ENCODE assay signal across 8 cellular contexts in the genomic region with DNA sequence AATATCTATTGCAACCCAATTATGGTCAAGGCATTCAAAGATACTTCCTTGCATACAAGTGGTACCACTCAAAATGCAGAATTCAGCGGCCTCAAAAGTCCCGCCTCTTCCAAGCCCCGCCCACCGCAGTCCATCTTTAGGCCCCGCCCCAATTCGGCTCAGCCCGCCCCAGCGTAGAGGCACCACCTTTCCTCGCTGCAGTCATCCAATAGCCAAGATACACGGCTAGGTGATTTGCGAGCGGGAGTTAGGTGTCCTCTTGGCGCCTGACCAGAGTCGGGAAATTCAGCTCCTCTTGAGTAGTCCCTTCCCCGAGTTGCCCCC. TPM values are rescaled to one million over a fixed set of nuclear protein-coding genes. Genes with fewer than 3 reads are reported as not detected.
DNase-seq lines count a peak whose midpoint lies in the region; ATAC-seq and TF ChIP-seq lines count a peak whose summit lies in the region.

No MANE protein-coding gene starts in this region.

- no peak for TF ChIP-seq CTCF in CD8-positive, alpha-beta T cell (IDR thresholded peaks at IDR 0.05)
- no peak for TF ChIP-seq CTCF in mucosa of descending colon (IDR thresholded peaks at IDR 0.05)

- peak overlapping the region; percentile 94 for H3K4me3 Mint-ChIP-seq in CD8-positive, alpha-beta T cell

- intact Hi-C loops in CD8-positive, alpha-beta T cell (cut with DNase I, micrococcal nuclease): loop anchor here (1.0 to 10.0 kb wide), 5 partner anchors 220 to 1097 kb away; partner anchors contain the start of genes LMAN1 (in 2 of the 2), MALT1 (in 1 of the 2) and NEDD4L (in 1 of the 2)
- intact Hi-C loops in mucosa of descending colon (cut with DNase I, micrococcal nuclease): no loop called here

- peak; percentile 87 for ATAC-seq in CD8-positive, alpha-beta T cell
- ATAC-seq in GM21367 (IDR thresholded peaks at IDR 0.05; ENCODE audit: unreplicated experiment): peak; percentile 67
- peak; percentile 94 for ATAC-seq in mucosa of descending colon

- CTCF ChIA-PET in CD8-positive, alpha-beta T cell (lab: Charles Lee): no interaction called here

- peak overlapping the region; percentile 100 for H3K27ac Mint-ChIP-seq in CD8-positive, alpha-beta T cell

- H3K4me1 ChIP-seq in CD8-positive, alpha-beta T cell (ENCODE audit: insufficient read depth, low read length): peaks cover 19% of the 10 kb centered on the region
- H3K4me1 ChIP-seq in NT2/D1 (ENCODE audit: insufficient read depth, insufficient read length) (no peaks in the 10 kb centered on the region), mucosa of descending colon (ENCODE audit: low read depth) (peaks cover 10% of the 10 kb centered on the region)

- H3K4me3 ChIP-seq in CD8-positive, alpha-beta T cell (ENCODE audit: low read depth, low read length): peak overlapping the region; percentile 99
- H3K4me3 ChIP-seq in NT2/D1 (ENCODE audit: insufficient read length, low read depth) (peak overlapping the region; percentile 82), mucosa of descending colon (peak overlapping the region; percentile 38)

- H3K9me3 Mint-ChIP-seq in CD8-positive, alpha-beta T cell: no peaks in the 10 kb centered on the region

- peaks cover 2% of the 10 kb centered on the region for H3K36me3 Mint-ChIP-seq in CD8-positive, alpha-beta T cell

- no peaks in the 10 kb centered on the region for H3K27me3 ChIP-seq in CD8-positive, alpha-beta T cell (ENCODE audit: insufficient read depth, low read length)
- H3K27me3 ChIP-seq in NT2/D1 (ENCODE audit: insufficient read depth, insufficient read length): no peaks in the 10 kb centered on the region

- peaks cover 11% of the 10 kb centered on the region for H3K27me3 Mint-ChIP-seq in CD8-positive, alpha-beta T cell (ENCODE audit: low read depth)

- DNase-seq in CD8-positive, alpha-beta T cell: peak; percentile 87 to 93 (median 93)
- DNase-seq in HUDEP-2 (lab: John Stamatoyannopoulos, UW; ENCODE audit: unreplicated experiment in 76 of 76): peak in 72 of 76 experiments; percentile 55 to 99 (median 89)
- peak; percentile 62 for DNase-seq in NT2/D1 (ENCODE audit: low read depth, low spot score)
- DNase-seq in activated CD8-positive, alpha-beta memory T cell treated with anti-CD3 and anti-CD28 coated beads, Interleukin-2, amount 50 U/mL, for 48 hours: peak; percentile 94
- DNase-seq in epidermal melanocyte (ENCODE audit: insufficient read length, low spot score): peak; percentile 89
- peak; percentile 91 to 95 (median 93) for DNase-seq in mucosa of descending colon
- DNase-seq in stimulated activated CD8-positive, alpha-beta memory T cell treated with anti-CD3 and anti-CD28 coated beads, Interleukin-4, amount 100 ng/mL, for 4 hours (ENCODE audit: low read depth in 2 of 2, low spot score in 1 of 2): peak; percentile 82 to 85

- H3K27ac ChIP-seq in CD8-positive, alpha-beta T cell (ENCODE audit: low read depth, low read length): peak overlapping the region; percentile 98

- POLR2A ChIA-PET in CD8-positive, alpha-beta T cell (lab: Charles Lee): interaction anchor here (1.4 kb wide), 1 partner anchor 12 kb away, joined by 3 read pairs; no protein-coding TSS in a partner anchor

- no peaks in the 10 kb centered on the region for H3K36me3 ChIP-seq in CD8-positive, alpha-beta T cell (ENCODE audit: insufficient read depth, low read length)
- H3K36me3 ChIP-seq in NT2/D1 (ENCODE audit: insufficient read depth, insufficient read length, low read length): no peaks in the 10 kb centered on the region
- H3K36me3 ChIP-seq in mucosa of descending colon (ENCODE audit: low read depth): no peaks in the 10 kb centered on the region

- peaks cover 40% of the 10 kb centered on the region for H3K4me1 Mint-ChIP-seq in CD8-positive, alpha-beta T cell (ENCODE audit: low read depth)

- no peaks in the 10 kb centered on the region for H3K9me3 ChIP-seq in CD8-positive, alpha-beta T cell (ENCODE audit: low read length)
- no peaks in the 10 kb centered on the region for H3K9me3 ChIP-seq in NT2/D1 (ENCODE audit: insufficient read depth, low read length)
- H3K9me3 ChIP-seq in mucosa of descending colon: no peaks in the 10 kb centered on the region

- H3K9ac ChIP-seq in NT2/D1 (ENCODE audit: insufficient read length, low read depth): peak overlapping the region; percentile 75

RNA-seq across cellular contexts. Expression of gene SEC11C, which starts 0.4 kb away (rescaled TPM):
- 10 to 100 TPM; 33.8 to 38.5 TPM for total RNA-seq in CD8-positive, alpha-beta T cell
- 10 to 100 TPM; 41.5 to 68.9 (median 52.7) TPM for total RNA-seq in mucosa of descending colon

Comparison
In these comparisons a context has a peak if more than half of its experiments do, and no peak if none do; other contexts are left out.
1. Peak in every context shown above with its lines: DNase-seq, ATAC-seq, H3K4me3 ChIP-seq and H3K27ac ChIP-seq.
2. H3K4me3 ChIP-seq: peak in every context shown above with its lines; median percentile 99 in CD8-positive, alpha-beta T cell; 82 in NT2/D1; 38 in mucosa of descending colon.
3. intact Hi-C loops: an anchor here in CD8-positive, alpha-beta T cell (1.0 to 10.0 kb wide); none called in mucosa of descending colon.